Comparison of ENCODE assay signal across 23 cellular contexts in the genomic region with DNA sequence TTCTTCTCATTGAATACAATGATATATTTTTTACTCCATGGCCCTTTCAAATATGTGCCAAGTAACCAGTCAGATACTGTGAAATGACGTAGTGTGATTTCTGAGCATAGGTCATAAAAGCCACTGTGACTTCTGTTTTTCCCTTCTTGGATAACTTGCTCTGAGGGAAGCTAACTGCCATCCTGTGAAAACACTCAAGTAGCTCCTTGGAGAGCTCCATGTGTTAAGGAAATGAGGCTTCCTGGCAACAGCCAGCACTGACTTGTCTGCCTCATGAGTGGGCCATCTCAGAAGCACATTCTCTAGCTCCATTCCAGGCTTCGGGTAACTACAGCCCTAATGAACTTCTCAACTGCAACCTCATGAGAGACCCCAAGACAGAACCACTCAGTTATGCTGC. TPM values are rescaled to one million over a fixed set of nuclear protein-coding genes. Genes with fewer than 3 reads are reported as not detected.
DNase-seq lines count a peak whose midpoint lies in the region; ATAC-seq and FAIRE-seq lines count a peak whose summit lies in the region.
"Had no signal": no experiment of that assay in that cellular context is flagged by ENCODE, and none has a peak within 500 bp of the region (broad histone marks: within the 10 kb centered on the region; RNA-seq: fewer than 3 reads in every experiment).

No MANE protein-coding gene starts in this region.

- H3K4me3 ChIP-seq in ACC112 (ENCODE audit: low read depth, low read length): no peak overlapping the region
- H3K4me3 ChIP-seq: adrenal gland, uterus had no signal

- FAIRE-seq in urothelium cell line (lab: Jason Lieb, UNC): no peak
- FAIRE-seq: GM18507, HTR-8/SVneo had no signal

- no peaks in the 10 kb centered on the region for H3K79me2 ChIP-seq in ACC112 (ENCODE audit: control insufficient read depth, insufficient read depth, low read length, unreplicated experiment)

- peak overlapping the region; percentile 73 for H3K27ac ChIP-seq in ACC112 (ENCODE audit: low read depth, low read length)
- H3K27ac ChIP-seq: adrenal gland, uterus had no signal

- H3K27me3 ChIP-seq in ACC112 (ENCODE audit: insufficient read depth, low read length): no peaks in the 10 kb centered on the region
- H3K27me3 ChIP-seq: uterus had no signal

- peak; percentile 55 for DNase-seq in LHCN-M2 (ENCODE audit: low read depth)
- DNase-seq in dermis blood vessel endothelial cell: peak; percentile 89
- DNase-seq in kidney tubule cell (ENCODE audit: low spot score): peak; percentile 51
- no peak for DNase-seq in COLO668 (lab: John Stamatoyannopoulos, UW; ENCODE audit: unreplicated experiment)
- DNase-seq in AG08396 (ENCODE audit: low spot score): no peak
- DNase-seq in urothelium cell line (ENCODE audit: low spot score): no peak
- DNase-seq: activated CD8-positive, alpha-beta T cell treated with anti-CD3 and anti-CD28 coated beads, Interleukin-2, amount 10 ng/mL, durations not matched to agents 7 days and 5 days; activated gamma-delta T cell; adrenal gland; glutamatergic neuron; left cardiac atrium; NCI-H187 treated with DMSO at 0.1 percent for 48 hours; NCI-H226; NCI-H82; nephron progenitor cell; posterior cingulate gyrus; substantia nigra; SW 1271; uterus had no signal

- peaks cover 84% of the 10 kb centered on the region for H3K4me1 ChIP-seq in ACC112 (ENCODE audit: control insufficient read depth, insufficient read depth, low read length, unreplicated experiment)
- H3K4me1 ChIP-seq: adrenal gland had no signal

- no peaks in the 10 kb centered on the region for H3K36me3 ChIP-seq in ACC112 (ENCODE audit: insufficient read depth, low read length)
- H3K36me3 ChIP-seq: adrenal gland, uterus had no signal

- no peak for ATAC-seq in activated CD4-positive, CD25-positive, alpha-beta regulatory T cell treated with anti-CD3 and anti-CD28 coated beads, Interleukin-2, amount 50 U/mL, for 24 hours
- ATAC-seq: activated CD8-positive, alpha-beta T cell treated with anti-CD3 and anti-CD28 coated beads, Interleukin-2, amount 10 ng/mL, durations not matched to agents 7 days and 5 days; left cardiac atrium had no signal

- no peak overlapping the region for H2AFZ ChIP-seq in ACC112 (ENCODE audit: low read length, unreplicated experiment)

RNA-seq across cellular contexts. Expression of gene CCDC80, which starts 9.5 kb away (rescaled TPM):
- 96.0 and 137 TPM in 2 replicates for total RNA-seq in LHCN-M2 (2014; rRNA removed)
- 544 TPM for polyA plus RNA-seq in LHCN-M2 (2012)
- total RNA-seq in dermis blood vessel endothelial cell: 8.5 and 24.3 TPM in 2 replicates
- total RNA-seq: activated CD8-positive, alpha-beta T cell treated with anti-CD3 and anti-CD28 coated beads, Interleukin-2, amount 10 ng/mL, durations not matched to agents 7 days and 5 days had no signal

Comparison
In these comparisons a context has a peak if more than half of its experiments do, and no peak if none do; other contexts are left out.
1. DNase-seq: peak in LHCN-M2 (single experiment), dermis blood vessel endothelial cell (single experiment) and kidney tubule cell (single experiment); none in COLO668 (single experiment), AG08396 (single experiment) and urothelium cell line (single experiment).